ENCODE assay signal across 11 cellular contexts in genomic region chr1:90573736-90574135, GRCh38.
"Had no signal": no experiment of that assay in that cellular context is flagged by ENCODE, and none has a peak within 500 bp of the region (broad histone marks: within the 10 kb centered on the region; RNA-seq: fewer than 3 reads in every experiment).

No MANE protein-coding gene starts in this region.

- FAIRE-seq: H1, H54 had no signal

- H3K4me3 Mint-ChIP-seq: GM23338, H9, HFFc6 had no signal

- H3K4me3 ChIP-seq: GM23248, GM23338, HAP-1 had no signal

- H3K4me1 ChIP-seq: HAP-1 had no signal

- H3K9me3 ChIP-seq: HAP-1 had no signal

- H3K9me3 Mint-ChIP-seq: GM23338, H9, HFFc6 had no signal

- H3K27ac ChIP-seq: GM23248 had no signal

- H3K36me3 ChIP-seq: HAP-1 had no signal

- ATAC-seq: GM23338, HCT116 had no signal

- H3K27ac Mint-ChIP-seq: GM23338, H9, HFFc6 had no signal

- DNase-seq: GM23248, GOT3, H7, H9, HCEC 1CT, HFFc6 had no signal

- H3K4me1 Mint-ChIP-seq: GM23338 had no signal
